In the genomic region with DNA sequence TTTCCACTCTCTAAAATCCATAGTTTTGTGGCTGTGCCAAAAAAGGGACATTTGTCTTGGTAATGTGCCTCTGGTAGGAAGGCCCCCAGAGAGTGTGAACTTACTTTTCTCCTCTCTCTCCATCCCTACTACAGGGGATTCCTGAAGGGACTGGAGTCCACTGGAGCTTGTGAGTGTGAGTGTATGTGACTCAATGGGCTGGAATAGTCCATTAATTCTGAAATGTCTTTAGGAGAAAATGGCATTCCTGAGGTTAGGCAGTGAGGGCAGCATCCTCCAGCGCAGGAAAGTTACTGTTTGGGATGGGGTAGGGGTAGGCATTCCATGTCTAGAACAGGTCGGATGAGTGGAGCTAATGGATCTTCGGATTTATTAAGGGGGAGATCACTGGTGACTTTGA, we compare ENCODE assay signal across 23 cellular contexts. TPM values are rescaled to one million over a fixed set of nuclear protein-coding genes. Genes with fewer than 3 reads are reported as not detected.
"Had no signal": no experiment of that assay in that cellular context is flagged by ENCODE, and none has a peak within 500 bp of the region (broad histone marks: within the 10 kb centered on the region; RNA-seq: fewer than 3 reads in every experiment).

No MANE protein-coding gene starts in this region.

- H3K4me3 ChIP-seq: colonic mucosa, esophagus muscularis mucosa, gastroesophageal sphincter, heart left ventricle, hepatocyte, left lung, lower lobe of right lung, mucosa of descending colon had no signal

- H3K36me3 ChIP-seq: colonic mucosa, esophagus muscularis mucosa, gastroesophageal sphincter, heart left ventricle, left lung, lower lobe of right lung had no signal

- DNase-seq: colonic mucosa; cortex of kidney; effector CD4-positive, alpha-beta T cell; effector memory CD4-positive, alpha-beta T cell; heart left ventricle; hypothalamus; immature natural killer cell; kidney glomerular epithelial cell; left cardiac atrium; left lung; left ventricle myocardium superior; lower lobe of right lung; mesenchymal stem cell; mucosa of descending colon; naive B cell; naive thymus-derived CD8-positive, alpha-beta T cell had no signal

- H3K9me3 ChIP-seq: colonic mucosa, esophagus muscularis mucosa, gastroesophageal sphincter, heart left ventricle, left lung, lower lobe of right lung, mucosa of descending colon had no signal

- H3K27ac ChIP-seq: colonic mucosa, esophagus muscularis mucosa, gastroesophageal sphincter, heart left ventricle, hepatocyte, left lung, lower lobe of right lung had no signal

- H3K4me1 ChIP-seq: colonic mucosa, esophagus muscularis mucosa, gastroesophageal sphincter, heart left ventricle, left lung, lower lobe of right lung had no signal

- H3K27me3 ChIP-seq: colonic mucosa, esophagus muscularis mucosa, gastroesophageal sphincter, left lung had no signal

RNA-seq across cellular contexts. Expression of a gene that starts 59.8 kb away (rescaled TPM):
- total RNA-seq: chondrocyte; dermis microvascular lymphatic vessel endothelial cell; endothelial cell of umbilical vein; lung microvascular endothelial cell; naive thymus-derived CD8-positive, alpha-beta T cell had no signal
